Comparison of ENCODE assay signal across 8 cellular contexts in genomic region chr11:118924591-118925585, GRCh38. TPM values are rescaled to one million over a fixed set of nuclear protein-coding genes. Genes with fewer than 3 reads are reported as not detected.
DNase-seq lines count a peak whose midpoint lies in the region; ATAC-seq and TF ChIP-seq lines count a peak whose summit lies in the region.

No MANE protein-coding gene starts in this region.

- H3K27me3 Mint-ChIP-seq in CD8-positive, alpha-beta memory T cell, result peaks cover 0 to 12% of the 10 kb centered on the region in 2 donors
- peaks cover 8% of the 10 kb centered on the region for H3K27me3 Mint-ChIP-seq in endodermal cell (ENCODE audit: insufficient read depth)

- TF ChIP-seq CTCF in VCaP (conservative IDR thresholded peaks at IDR 0.05) (no peak), endodermal cell (conservative IDR thresholded peaks at IDR 0.05) (no peak)

- peaks cover 41 to 57% (median 48%) of the 10 kb centered on the region in 3 donors for H3K4me1 Mint-ChIP-seq in CD8-positive, alpha-beta memory T cell
- H3K4me1 Mint-ChIP-seq in endodermal cell, result peaks cover 51% of the 10 kb centered on the region

- H3K27me3 ChIP-seq in CD8-positive, alpha-beta memory T cell (ENCODE audit: insufficient read depth, low read length, poor library complexity, severe bottlenecking), result no peaks in the 10 kb centered on the region
- H3K27me3 ChIP-seq in endodermal cell (ENCODE audit: control insufficient read depth, insufficient read depth, low read length, poor library complexity, severe bottlenecking) (no peaks in the 10 kb centered on the region), mucosa of stomach (ENCODE audit: control insufficient read depth, insufficient read depth, low read length) (no peaks in the 10 kb centered on the region)

- H3K9ac ChIP-seq in endodermal cell (ENCODE audit: extremely low read depth, low read length, poor library complexity, severe bottlenecking), result peak overlapping the region; percentile 39
- H3K9ac ChIP-seq in mucosa of stomach (ENCODE audit: low read length), result peak overlapping the region; percentile 91

- no peak for ATAC-seq in GM19467 (IDR thresholded peaks at IDR 0.05; ENCODE audit: unreplicated experiment)
- ATAC-seq in activated CD4-positive, CD25-positive, alpha-beta regulatory T cell treated with anti-CD3 and anti-CD28 coated beads, Interleukin-2, amount 50 U/mL, for 24 hours, result no peak

- WGBS in endodermal cell (ENCODE audit: insufficient coverage in 1 of 2, insufficient read length in 1 of 2), 2 experiments, result 0% methylated on average over 12 to 44 of the region's 45 CpGs
- under 1% methylated on average over 45 of the region's 45 CpGs for WGBS in urinary bladder

- POLR2A ChIA-PET in CD8-positive, alpha-beta memory T cell (lab: Charles Lee), result interaction anchor here (0.5 to 11.4 kb wide), 13 partner anchors 12 to 505 kb away, joined by 3 to 203 read pairs (median 4); partner anchors contain the start of gene DDX6
- POLR2A ChIA-PET in HEK293T (lab: Yijun Ruan, JAX), result interaction anchor here (1.3 to 2.6 kb wide), 3 partner anchors 14 to 134 kb away, joined by 4 to 50 read pairs (median 5); partner anchors contain the start of gene DDX6

- peaks cover 4 to 49% (median 6%) of the 10 kb centered on the region in 3 donors for H3K36me3 Mint-ChIP-seq in CD8-positive, alpha-beta memory T cell
- H3K36me3 Mint-ChIP-seq in endodermal cell (ENCODE audit: low read depth), result no peaks in the 10 kb centered on the region

- H3K4me1 ChIP-seq in CD8-positive, alpha-beta memory T cell (ENCODE audit: insufficient read depth, low read length), result peaks cover 44% of the 10 kb centered on the region
- peaks cover 34% of the 10 kb centered on the region for H3K4me1 ChIP-seq in endodermal cell (ENCODE audit: control insufficient read depth, insufficient read depth, low read length)
- peaks cover 58% of the 10 kb centered on the region for H3K4me1 ChIP-seq in mucosa of stomach (ENCODE audit: control insufficient read depth, insufficient read depth, low read length)
- no peaks in the 10 kb centered on the region for H3K4me1 ChIP-seq in urinary bladder (ENCODE audit: insufficient read depth)

- H3K9me3 Mint-ChIP-seq in CD8-positive, alpha-beta memory T cell, result peaks cover 0 to 4% (median 2%) of the 10 kb centered on the region in 5 donors
- H3K9me3 Mint-ChIP-seq in endodermal cell, result no peaks in the 10 kb centered on the region

- H3K9me3 ChIP-seq in CD8-positive, alpha-beta memory T cell (ENCODE audit: low read length), result no peaks in the 10 kb centered on the region
- no peaks in the 10 kb centered on the region for H3K9me3 ChIP-seq in endodermal cell (ENCODE audit: control insufficient read depth, low read length)
- H3K9me3 ChIP-seq in mucosa of stomach (ENCODE audit: control insufficient read depth, low read length), result no peaks in the 10 kb centered on the region

- H3K36me3 ChIP-seq in CD8-positive, alpha-beta memory T cell (ENCODE audit: insufficient read depth, low read length), result peaks cover 5% of the 10 kb centered on the region
- no peaks in the 10 kb centered on the region for H3K36me3 ChIP-seq in endodermal cell (ENCODE audit: control insufficient read depth, insufficient read depth, low read length)
- no peaks in the 10 kb centered on the region for H3K36me3 ChIP-seq in mucosa of stomach (ENCODE audit: control insufficient read depth, insufficient read depth, low read length)
- H3K36me3 ChIP-seq in urinary bladder (ENCODE audit: insufficient read depth), result no peaks in the 10 kb centered on the region

- CTCF ChIA-PET in CD8-positive, alpha-beta memory T cell (lab: Charles Lee), result interaction anchor here (0.6 to 6.7 kb wide), 17 partner anchors 11 to 235 kb away, joined by 3 to 22 read pairs (median 5); partner anchors contain the start of gene VPS11
- CTCF ChIA-PET in HEK293T (lab: Yijun Ruan, JAX), result interaction anchor here (0.8 to 1.5 kb wide), 4 partner anchors 13 to 28 kb away, joined by 3 to 8 read pairs (median 4); no protein-coding TSS in a partner anchor

- peak overlapping the region; percentile 88 for H3K27ac ChIP-seq in CD8-positive, alpha-beta memory T cell (ENCODE audit: low read depth, low read length)
- peak overlapping the region; percentile 97 for H3K27ac ChIP-seq in VCaP
- H3K27ac ChIP-seq in endodermal cell (ENCODE audit: low read depth, low read length), result peak overlapping the region; percentile 51
- H3K27ac ChIP-seq in urinary bladder (ENCODE audit: low read depth), result peak overlapping the region; percentile 76

- peak overlapping the region; percentile 94 for H3K4me3 ChIP-seq in CD8-positive, alpha-beta memory T cell (ENCODE audit: low read length)
- H3K4me3 ChIP-seq in endodermal cell (ENCODE audit: low read length) (peak overlapping the region; percentile 84), mucosa of stomach (ENCODE audit: low read length) (peak overlapping the region; percentile 74), urinary bladder (ENCODE audit: low read depth, low read length) (peak overlapping the region; percentile 82)

- peak overlapping the region; percentile 98 to 100 (median 99) for H3K4me3 Mint-ChIP-seq in CD8-positive, alpha-beta memory T cell
- H3K4me3 Mint-ChIP-seq in endodermal cell, result peak overlapping the region; percentile 80

- peak in 3 of 5 donors; percentile 36 to 63 (median 60) for DNase-seq in CD8-positive, alpha-beta memory T cell
- DNase-seq in HEK293T (ENCODE audit: extremely low spot score), result peak; percentile 66
- DNase-seq in endodermal cell, result peak; percentile 88

- peak overlapping the region; percentile 90 to 100 (median 98) for H3K27ac Mint-ChIP-seq in CD8-positive, alpha-beta memory T cell
- H3K27ac Mint-ChIP-seq in endodermal cell, result peak overlapping the region; percentile 86

TF ChIP-seq in HEK293T, 16 proteins besides CTCF, POLR2A, EP300 and RAD21:
- TF ChIP-seq HDGF (IDR thresholded peaks at IDR 0.05; ENCODE audit: borderline replicate concordance) (no peak), FOXM1 (IDR thresholded peaks at IDR 0.05; ENCODE audit: borderline replicate concordance) (no peak), FOXA1 (IDR thresholded peaks at IDR 0.05) (no peak), SP1 (IDR thresholded peaks at IDR 0.05) (no peak), TARDBP (IDR thresholded peaks at IDR 0.05) (no peak), SUZ12 (IDR thresholded peaks at IDR 0.05) (no peak), ZNF384 (IDR thresholded peaks at IDR 0.05) (no peak), L3MBTL2 (conservative IDR thresholded peaks at IDR 0.05) (no peak), CTBP1 (IDR thresholded peaks at IDR 0.05; ENCODE audit: borderline replicate concordance) (no peak), NFRKB (IDR thresholded peaks at IDR 0.05) (no peak), ELF4 (IDR thresholded peaks at IDR 0.05) (no peak), BHLHE40 (IDR thresholded peaks at IDR 0.05; ENCODE audit: borderline replicate concordance) (no peak), PKNOX1 (IDR thresholded peaks at IDR 0.05) (no peak), LEF1 (IDR thresholded peaks at IDR 0.05; ENCODE audit: borderline replicate concordance) (no peak), ARNT (IDR thresholded peaks at IDR 0.05) (no peak), FOXK2 (IDR thresholded peaks at IDR 0.05) (no peak)

RNA-seq across cellular contexts. Expression of gene BCL9L, which starts 0.8 kb away (rescaled TPM):
- total RNA-seq in CD8-positive, alpha-beta memory T cell, result 10 to 100 TPM; 39.6 to 42.8 TPM
- polyA plus RNA-seq in CD8-positive, alpha-beta memory T cell, result 9.1 TPM
- total RNA-seq in endodermal cell, result 10 to 100 TPM; 73.9 to 77.3 TPM
- 24.3 TPM for polyA plus RNA-seq in endodermal cell (2013, experiment 1 of 2)
- 23.6 TPM for polyA plus RNA-seq in endodermal cell (2013, experiment 2 of 2)
- 15.1 TPM for total RNA-seq in urinary bladder
- polyA plus RNA-seq in urinary bladder, result 48.1 TPM

RNA-seq across cellular contexts. Expression of gene UPK2, which starts 31.2 kb away (rescaled TPM):
- total RNA-seq in CD8-positive, alpha-beta memory T cell, result under 1 TPM in 1 of 2 experiments, not detected in 1; 0.22 TPM
- not detected for polyA plus RNA-seq in CD8-positive, alpha-beta memory T cell
- total RNA-seq in endodermal cell (under 1 TPM in 1 of 2 donors, not detected in 1; 0.38 TPM), urinary bladder (38.2 TPM)
- 0.36 TPM for polyA plus RNA-seq in endodermal cell (2013, experiment 1 of 2)
- 0.54 TPM for polyA plus RNA-seq in endodermal cell (2013, experiment 2 of 2)
- polyA plus RNA-seq in urinary bladder, result 33.8 TPM

RNA-seq across cellular contexts. Expression of gene CXCR5, which starts 41.2 kb away (rescaled TPM):
- total RNA-seq in CD8-positive, alpha-beta memory T cell, result 1 to 10 TPM; 5.8 to 6.3 TPM
- 4.5 TPM for polyA plus RNA-seq in CD8-positive, alpha-beta memory T cell
- total RNA-seq in endodermal cell, result under 1 TPM in 1 of 2 donors, not detected in 1; 0.07 TPM
- not detected for polyA plus RNA-seq in endodermal cell (2013, experiment 1 of 2)
- polyA plus RNA-seq in endodermal cell (2013, experiment 2 of 2), result not detected
- total RNA-seq in urinary bladder, result not detected
- 0.38 TPM for polyA plus RNA-seq in urinary bladder

RNA-seq across cellular contexts. Expression of gene FOXR1, which starts 46.7 kb away (rescaled TPM):
- not detected for total RNA-seq in CD8-positive, alpha-beta memory T cell
- not detected for polyA plus RNA-seq in CD8-positive, alpha-beta memory T cell
- not detected for total RNA-seq in endodermal cell
- not detected for polyA plus RNA-seq in endodermal cell (2013, experiment 1 of 2)
- polyA plus RNA-seq in endodermal cell (2013, experiment 2 of 2), result not detected
- not detected for total RNA-seq in urinary bladder
- not detected for polyA plus RNA-seq in urinary bladder

Comparison
In these comparisons a context has a peak if more than half of its experiments do, and no peak if none do; other contexts are left out.
1. RNA of gene UPK2, which starts 31.2 kb away (total RNA-seq): 38.2 TPM in urinary bladder (single experiment); 0.38 TPM in endodermal cell and 0.22 TPM in CD8-positive, alpha-beta memory T cell; every median in the first group is over 10 times any median in the second.
2. Peak in every context shown above with its lines, with median percentiles within 50 percentile points of each other: DNase-seq, H3K27ac ChIP-seq and H3K4me3 ChIP-seq.